Comparison of ENCODE assay signal across 36 cellular contexts in the genomic region with DNA sequence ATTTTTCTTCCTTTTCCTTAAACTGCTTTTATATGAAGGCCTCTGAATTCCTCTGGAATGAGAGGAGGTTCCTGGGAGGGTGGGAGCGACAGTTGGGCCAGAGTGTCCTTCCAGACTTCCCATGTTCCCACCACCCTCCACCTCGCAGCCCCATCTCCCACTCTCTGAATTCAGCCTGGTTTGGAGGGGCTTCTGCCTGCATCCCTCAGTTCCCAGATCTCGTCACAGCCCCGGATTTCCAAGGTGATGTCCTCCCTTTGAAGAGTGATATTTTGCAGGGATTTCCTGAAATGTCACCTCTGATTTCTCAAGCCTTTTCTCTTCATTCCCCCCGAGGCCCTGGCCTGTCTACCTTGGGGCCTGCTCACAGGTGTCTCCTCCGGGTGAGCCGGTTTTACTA. TPM values are rescaled to one million over a fixed set of nuclear protein-coding genes. Genes with fewer than 3 reads are reported as not detected.
"Had no signal": no experiment of that assay in that cellular context is flagged by ENCODE, and none has a peak within 500 bp of the region (broad histone marks: within the 10 kb centered on the region; RNA-seq: fewer than 3 reads in every experiment).

No MANE protein-coding gene starts in this region.

- H3K9me3 ChIP-seq: adrenal gland had no signal

- H3K27ac ChIP-seq: adrenal gland, KMS-11, PC-9, RWPE1, WERI-Rb-1 had no signal

- H3K4me2 ChIP-seq: KMS-11, PC-9 had no signal

- H3K4me3 Mint-ChIP-seq: activated CD4-positive, alpha-beta T cell treated with anti-CD3 and anti-CD28 coated beads, Interleukin-2, amount 10 ng/mL, durations not matched to agents 24 days and 14 days; activated CD8-positive, alpha-beta T cell treated with anti-CD3 and anti-CD28 coated beads for 36 hours; activated naive CD4-positive, alpha-beta T cell treated with anti-CD3 and anti-CD28 coated beads for 36 hours; activated T-cell treated with anti-CD3 and anti-CD28 coated beads, Interleukin-2, amount 50 U/mL, for 24 hours; brain had no signal

- H3K36me3 ChIP-seq: adrenal gland, WERI-Rb-1 had no signal

- H3K27me3 Mint-ChIP-seq: activated CD4-positive, alpha-beta T cell treated with anti-CD3 and anti-CD28 coated beads, Interleukin-2, amount 10 ng/mL, durations not matched to agents 24 days and 14 days; activated CD8-positive, alpha-beta T cell treated with anti-CD3 and anti-CD28 coated beads for 36 hours; activated T-cell treated with anti-CD3 and anti-CD28 coated beads, Interleukin-2, amount 50 U/mL, for 24 hours; brain had no signal

- H3K4me3 ChIP-seq: adrenal gland, PC-9 had no signal

- H2AFZ ChIP-seq: PC-9 had no signal

- H3K4me1 Mint-ChIP-seq: activated CD4-positive, alpha-beta T cell treated with anti-CD3 and anti-CD28 coated beads, Interleukin-2, amount 10 ng/mL, durations not matched to agents 24 days and 14 days; brain had no signal

- H3K9ac ChIP-seq: KMS-11 had no signal

- ATAC-seq: activated CD8-positive, alpha-beta T cell treated with anti-CD3 and anti-CD28 coated beads for 36 hours; activated naive CD4-positive, alpha-beta T cell treated with anti-CD3 and anti-CD28 coated beads, Interleukin-2, amount 50 U/mL, for 72 hours; Right ventricle myocardium inferior had no signal

- H3K9me3 Mint-ChIP-seq: activated CD8-positive, alpha-beta T cell treated with anti-CD3 and anti-CD28 coated beads for 36 hours had no signal

- DNase-seq: activated CD4-positive, alpha-beta T cell treated with anti-CD3 and anti-CD28 coated beads, Interleukin-2, amount 10 ng/mL, durations not matched to agents 24 days and 14 days; activated CD4-positive, alpha-beta T cell treated with anti-CD3 and anti-CD28 coated beads, Interleukin-2, amount 50 U/mL, for 4 hours; activated CD8-positive, alpha-beta T cell treated with anti-CD3 and anti-CD28 coated beads for 36 hours; activated gamma-delta T cell treated with Interleukin-2 at 50 U/mL for 16 hours; activated naive CD4-positive, alpha-beta T cell treated with anti-CD3 and anti-CD28 coated beads for 36 hours; activated T-cell treated with anti-CD3 and anti-CD28 coated beads, Interleukin-2, amount 50 U/mL, for 24 hours; anterior cingulate cortex; caudate nucleus; MM.1S; MV-4-11; NCI-H1092; NCI-H146; NCI-H187; NCI-H2029 treated with DMSO at 0.1 percent for 48 hours; NCI-H2107; NCI-H2171; NCI-H510A; NCI-H526; NCI-H748 treated with DMSO at 0.1 percent for 48 hours; PC-9; SIG-M5; SW 1271; T-helper 1 cell; T-helper 2 cell; T-helper 9 cell; WERI-Rb-1 had no signal

- H3K27me3 ChIP-seq: adrenal gland had no signal

- H3K27ac Mint-ChIP-seq: activated CD4-positive, alpha-beta T cell treated with anti-CD3 and anti-CD28 coated beads, Interleukin-2, amount 10 ng/mL, durations not matched to agents 24 days and 14 days; activated CD8-positive, alpha-beta T cell treated with anti-CD3 and anti-CD28 coated beads for 36 hours; activated naive CD4-positive, alpha-beta T cell treated with anti-CD3 and anti-CD28 coated beads for 36 hours; activated naive CD4-positive, alpha-beta T cell treated with anti-CD3 and anti-CD28 coated beads, Interleukin-2, amount 50 U/mL, for 72 hours; activated T-cell treated with anti-CD3 and anti-CD28 coated beads, Interleukin-2, amount 50 U/mL, for 24 hours; activated T-helper 2 cell treated with anti-CD3 and anti-CD28 coated beads, Interferon-gamma antibody, Interleukin-2, Interleukin-4, amounts not matched to agents 10 μg/mL and 5 μg/mL and 100 μg/mL, durations not matched to agents 14 hours and 24 hours and 36 hours; brain had no signal

- H3K4me1 ChIP-seq: adrenal gland had no signal

RNA-seq across cellular contexts. Expression of a gene that starts 16.7 kb away (rescaled TPM):
- total RNA-seq: activated CD4-positive, alpha-beta T cell treated with anti-CD3 and anti-CD28 coated beads, Interleukin-2, amount 10 ng/mL, durations not matched to agents 24 days and 14 days; activated CD8-positive, alpha-beta memory T cell treated with anti-CD3 and anti-CD28 coated beads for 36 hours; activated CD8-positive, alpha-beta T cell treated with anti-CD3 and anti-CD28 coated beads for 36 hours; activated naive CD4-positive, alpha-beta T cell treated with anti-CD3 and anti-CD28 coated beads for 36 hours; activated naive CD4-positive, alpha-beta T cell treated with anti-CD3 and anti-CD28 coated beads, Interleukin-2, amount 50 U/mL, for 72 hours; LHCN-M2; OCI-LY7 had no signal
